In genomic region chr6:34223964-34224940, GRCh38 we compare ENCODE assay signal across 8 cellular contexts. TPM values are rescaled to one million over a fixed set of nuclear protein-coding genes. Genes with fewer than 3 reads are reported as not detected.
A peak's percentile ranks its signal among the peaks of the same experiment; 100 is the strongest.
DNase-seq lines count a peak whose midpoint lies in the region; ATAC-seq and TF ChIP-seq lines count a peak whose summit lies in the region.

No MANE protein-coding gene starts in this region.

- TF ChIP-seq CTCF in CD8-positive, alpha-beta T cell (IDR thresholded peaks at IDR 0.05): no peak

- H3K36me3 ChIP-seq in CD8-positive, alpha-beta T cell (ENCODE audit: insufficient read depth, low read length): no peaks in the 10 kb centered on the region
- H3K36me3 ChIP-seq in mesendoderm (ENCODE audit: control insufficient read depth, insufficient read depth, low read length): no peaks in the 10 kb centered on the region

- no peaks in the 10 kb centered on the region for H3K79me2 ChIP-seq in mesendoderm (ENCODE audit: control insufficient read depth, insufficient read depth, low read length)

- no peaks in the 10 kb centered on the region for H3K9me3 ChIP-seq in CD8-positive, alpha-beta T cell (ENCODE audit: low read length)

- peak overlapping the region; percentile 75 for H3K9ac ChIP-seq in mesendoderm (ENCODE audit: low read length)

- peak overlapping the region; percentile 70 for H3K4me3 Mint-ChIP-seq in CD8-positive, alpha-beta T cell
- peak overlapping the region; percentile 24 to 66 for H3K4me3 Mint-ChIP-seq in effector memory CD8-positive, alpha-beta T cell

- DNase-seq in CD8-positive, alpha-beta T cell: peak; percentile 88 to 96 (median 92)
- peak; percentile 92 for DNase-seq in HK-2 (ENCODE audit: unreplicated experiment)
- DNase-seq in NK-92 treated with Interleukin-12 subunit alpha and Interleukin-12 subunit beta, amount 100 ng/mL, for 24 hours (lab: John Stamatoyannopoulos, UW): peak; percentile 94
- peak; percentile 75 to 92 (median 77) for DNase-seq in activated CD8-positive, alpha-beta memory T cell treated with anti-CD3 and anti-CD28 coated beads for 48 hours (ENCODE audit: low read depth in 2 of 3, low spot score in 2 of 3)
- peak; percentile 86 to 90 (median 86) for DNase-seq in effector memory CD8-positive, alpha-beta T cell
- DNase-seq in mesendoderm: peak; percentile 94
- DNase-seq in stimulated activated CD8-positive, alpha-beta memory T cell treated with anti-CD3 and anti-CD28 coated beads, Interleukin-12 subunit alpha, Interleukin-12 subunit beta, amount 100 ng/mL, for 4 hours (ENCODE audit: low read depth): peak; percentile 92

- H3K18ac ChIP-seq in mesendoderm (ENCODE audit: low read length): peak overlapping the region; percentile 99

- H3K23ac ChIP-seq in mesendoderm (ENCODE audit: low read length): peak overlapping the region; percentile 59

- H2BK120ac ChIP-seq in mesendoderm (ENCODE audit: low read depth, low read length): peak overlapping the region; percentile 54

- peak overlapping the region; percentile 76 for H3K27ac ChIP-seq in CD8-positive, alpha-beta T cell (ENCODE audit: low read depth, low read length)
- peak overlapping the region; percentile 87 for H3K27ac ChIP-seq in mesendoderm (ENCODE audit: low read depth, low read length)

- no peak overlapping the region for H4K8ac ChIP-seq in mesendoderm (ENCODE audit: low read depth, low read length)

- H3K4me3 ChIP-seq in CD8-positive, alpha-beta T cell (ENCODE audit: low read depth, low read length): peak overlapping the region; percentile 86
- H3K4me3 ChIP-seq in mesendoderm (ENCODE audit: low read length): no peak overlapping the region

- CTCF ChIA-PET in CD8-positive, alpha-beta T cell (lab: Charles Lee): interaction anchor here (1.6 to 2.0 kb wide), 3 partner anchors 25 to 191 kb away, joined by 4 to 10 read pairs (median 10); no protein-coding TSS in a partner anchor

- peak; percentile 98 for ATAC-seq in CD8-positive, alpha-beta T cell
- ATAC-seq in GM19463 (IDR thresholded peaks at IDR 0.05; ENCODE audit: unreplicated experiment): peak; percentile 92
- ATAC-seq in effector memory CD8-positive, alpha-beta T cell (replicated peaks): peak; percentile 95

- peak overlapping the region; percentile 62 for H3K4me2 ChIP-seq in mesendoderm (ENCODE audit: low read length)

- H3K4me1 ChIP-seq in CD8-positive, alpha-beta T cell (ENCODE audit: insufficient read depth, low read length): peaks cover 14% of the 10 kb centered on the region
- H3K4me1 ChIP-seq in mesendoderm (ENCODE audit: control insufficient read depth, low read depth, low read length): peaks cover 18% of the 10 kb centered on the region

- H4K5ac ChIP-seq in mesendoderm (ENCODE audit: low read length): no peak overlapping the region

- H3K36me3 Mint-ChIP-seq in CD8-positive, alpha-beta T cell: no peaks in the 10 kb centered on the region
- no peaks in the 10 kb centered on the region for H3K36me3 Mint-ChIP-seq in effector memory CD8-positive, alpha-beta T cell (ENCODE audit: insufficient read depth)

- intact Hi-C loops in CD8-positive, alpha-beta T cell (cut with DNase I, micrococcal nuclease): loop anchor here (1.0 to 10.0 kb wide), 8 partner anchors 12 to 1389 kb away; partner anchors contain the start of genes HMGA1 (in 2 of the 2), SMIM29 (in 2 of the 2), LEMD2 (in 1 of the 2) and RPS10 (in 1 of the 2)

- H2BK5ac ChIP-seq in mesendoderm (ENCODE audit: low read length): peak overlapping the region; percentile 6

- H3K79me1 ChIP-seq in mesendoderm (ENCODE audit: low read length): no peaks in the 10 kb centered on the region

- WGBS in mesendoderm (ENCODE audit: extremely low coverage, insufficient coverage, low lambda C conversion rate): no CpG with 5 or more reads among the region's 55 CpGs

- H3K9me3 Mint-ChIP-seq in CD8-positive, alpha-beta T cell: no peaks in the 10 kb centered on the region
- no peaks in the 10 kb centered on the region for H3K9me3 Mint-ChIP-seq in effector memory CD8-positive, alpha-beta T cell

- H3K56ac ChIP-seq in mesendoderm (ENCODE audit: low read length): peak overlapping the region; percentile 90

- H3K27ac Mint-ChIP-seq in CD8-positive, alpha-beta T cell: peak overlapping the region; percentile 89
- H3K27ac Mint-ChIP-seq in effector memory CD8-positive, alpha-beta T cell: peak overlapping the region; percentile 82 to 90

- no peaks in the 10 kb centered on the region for H3K27me3 ChIP-seq in CD8-positive, alpha-beta T cell (ENCODE audit: insufficient read depth, low read length)
- H3K27me3 ChIP-seq in mesendoderm (ENCODE audit: insufficient read depth, low read length, poor library complexity): no peaks in the 10 kb centered on the region

- POLR2A ChIA-PET in CD8-positive, alpha-beta T cell (lab: Charles Lee): interaction anchor here (0.5 to 2.6 kb wide), 13 partner anchors 9 to 567 kb away, joined by 3 to 48 read pairs (median 5); partner anchors contain the start of genes BLTP3A, HMGA1, NUDT3 and RPS10

- H2AK5ac ChIP-seq in mesendoderm (ENCODE audit: low read length): no peak overlapping the region

- peak overlapping the region; percentile 28 for H2BK15ac ChIP-seq in mesendoderm (replicated peaks; ENCODE audit: low read depth)

- H3K4me1 Mint-ChIP-seq in CD8-positive, alpha-beta T cell (ENCODE audit: low read depth): peaks cover 20% of the 10 kb centered on the region
- H3K4me1 Mint-ChIP-seq in effector memory CD8-positive, alpha-beta T cell (ENCODE audit: low read depth in 2 of 2): peaks cover 3 to 4% of the 10 kb centered on the region in 2 donors

- H3K4ac ChIP-seq in mesendoderm (ENCODE audit: low read depth, low read length): peak overlapping the region; percentile 96

- H3K27me3 Mint-ChIP-seq in CD8-positive, alpha-beta T cell (ENCODE audit: low read depth): no peaks in the 10 kb centered on the region
- H3K27me3 Mint-ChIP-seq in effector memory CD8-positive, alpha-beta T cell: no peaks in the 10 kb centered on the region

RNA-seq across cellular contexts. Expression of gene HMGA1, which starts 12.4 kb away (rescaled TPM):
- 100 to 1,000 TPM; 107 to 113 TPM for total RNA-seq in CD8-positive, alpha-beta T cell
- polyA plus RNA-seq in mesendoderm (2013, experiment 1 of 2): 3,300 TPM
- 3,237 TPM for polyA plus RNA-seq in mesendoderm (2013, experiment 2 of 2)

RNA-seq across cellular contexts. Expression of gene SMIM29, which starts 24.6 kb away (rescaled TPM):
- total RNA-seq in CD8-positive, alpha-beta T cell: 10 to 100 TPM; 12.7 to 14.2 TPM
- 4.7 TPM for polyA plus RNA-seq in mesendoderm (2013, experiment 1 of 2)
- 4.6 TPM for polyA plus RNA-seq in mesendoderm (2013, experiment 2 of 2)
